Comparison of ENCODE assay signal across 2 cellular contexts in the genomic region with DNA sequence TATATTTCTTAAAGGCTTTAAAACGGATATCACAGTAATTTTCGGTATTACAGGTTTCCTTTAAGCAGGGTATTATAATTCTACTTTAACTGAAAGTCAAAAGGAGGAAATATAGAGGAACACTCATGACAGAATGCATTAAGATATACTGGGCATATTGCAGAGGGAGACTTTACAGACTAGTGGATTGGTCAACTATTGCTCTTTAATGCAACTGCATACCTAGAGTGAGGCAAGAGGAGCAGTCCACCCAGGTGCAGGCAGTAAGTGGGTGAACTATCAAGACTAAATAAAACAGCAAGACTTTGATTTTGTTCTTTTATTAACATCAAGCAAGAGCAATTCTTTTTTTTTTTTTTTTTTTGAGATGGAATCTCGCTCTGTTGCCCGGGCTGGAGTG.
TF ChIP-seq lines count a peak whose summit lies in the region.

No MANE protein-coding gene starts in this region.

TF ChIP-seq in HEK293, 187 proteins besides CTCF, POLR2A, EP300 and RAD21 (continued from another document):
- TF ChIP-seq PRDM10 (tag by site-specific recombination; IDR thresholded peaks at IDR 0.05), result peak; percentile 85
- TF ChIP-seq ZNF843 (tag by site-specific recombination; IDR thresholded peaks at IDR 0.05), result no peak
- no peak for TF ChIP-seq ZNF600 (tag by site-specific recombination; IDR thresholded peaks at IDR 0.05)
TF ChIP-seq in HEK293: peak in this region for 1.

TF ChIP-seq in GM12878, 131 proteins besides CTCF, POLR2A, EP300 and RAD21:
- TF ChIP-seq, protein P1, sequence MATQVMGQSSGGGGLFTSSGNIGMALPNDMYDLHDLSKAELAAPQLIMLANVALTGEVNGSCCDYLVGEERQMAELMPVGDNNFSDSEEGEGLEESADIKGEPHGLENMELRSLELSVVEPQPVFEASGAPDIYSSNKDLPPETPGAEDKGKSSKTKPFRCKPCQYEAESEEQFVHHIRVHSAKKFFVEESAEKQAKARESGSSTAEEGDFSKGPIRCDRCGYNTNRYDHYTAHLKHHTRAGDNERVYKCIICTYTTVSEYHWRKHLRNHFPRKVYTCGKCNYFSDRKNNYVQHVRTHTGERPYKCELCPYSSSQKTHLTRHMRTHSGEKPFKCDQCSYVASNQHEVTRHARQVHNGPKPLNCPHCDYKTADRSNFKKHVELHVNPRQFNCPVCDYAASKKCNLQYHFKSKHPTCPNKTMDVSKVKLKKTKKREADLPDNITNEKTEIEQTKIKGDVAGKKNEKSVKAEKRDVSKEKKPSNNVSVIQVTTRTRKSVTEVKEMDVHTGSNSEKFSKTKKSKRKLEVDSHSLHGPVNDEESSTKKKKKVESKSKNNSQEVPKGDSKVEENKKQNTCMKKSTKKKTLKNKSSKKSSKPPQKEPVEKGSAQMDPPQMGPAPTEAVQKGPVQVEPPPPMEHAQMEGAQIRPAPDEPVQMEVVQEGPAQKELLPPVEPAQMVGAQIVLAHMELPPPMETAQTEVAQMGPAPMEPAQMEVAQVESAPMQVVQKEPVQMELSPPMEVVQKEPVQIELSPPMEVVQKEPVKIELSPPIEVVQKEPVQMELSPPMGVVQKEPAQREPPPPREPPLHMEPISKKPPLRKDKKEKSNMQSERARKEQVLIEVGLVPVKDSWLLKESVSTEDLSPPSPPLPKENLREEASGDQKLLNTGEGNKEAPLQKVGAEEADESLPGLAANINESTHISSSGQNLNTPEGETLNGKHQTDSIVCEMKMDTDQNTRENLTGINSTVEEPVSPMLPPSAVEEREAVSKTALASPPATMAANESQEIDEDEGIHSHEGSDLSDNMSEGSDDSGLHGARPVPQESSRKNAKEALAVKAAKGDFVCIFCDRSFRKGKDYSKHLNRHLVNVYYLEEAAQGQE (IDR thresholded peaks at IDR 0.05; ENCODE audit: low read depth, low read length), result no peak
- TF ChIP-seq SMC3 (IDR thresholded peaks at IDR 0.05; ENCODE audit: borderline replicate concordance, low read length) (no peak), ZNF622 (IDR thresholded peaks at IDR 0.05) (no peak), TCF12 (IDR thresholded peaks at IDR 0.05; ENCODE audit: low read depth, low read length) (no peak), E4F1 (IDR thresholded peaks at IDR 0.05; ENCODE audit: borderline replicate concordance, partially characterized antibody) (no peak), HDAC6 (IDR thresholded peaks at IDR 0.05; ENCODE audit: unreplicated experiment) (no peak), KAT2A (conservative IDR thresholded peaks at IDR 0.05; ENCODE audit: control insufficient read depth, low read depth, low read length) (no peak), RFX5 (IDR thresholded peaks at IDR 0.05; ENCODE audit: low read depth, low read length) (no peak), BMI1 (IDR thresholded peaks at IDR 0.05; ENCODE audit: borderline replicate concordance) (no peak), EZH2 (IDR thresholded peaks at IDR 0.05; ENCODE audit: borderline replicate concordance, control insufficient read depth, low read depth, low read length) (no peak), SMARCA5 (IDR thresholded peaks at IDR 0.05) (no peak), MYB (IDR thresholded peaks at IDR 0.05; ENCODE audit: borderline replicate concordance, low read depth, low read length) (no peak), CBX3 (IDR thresholded peaks at IDR 0.05; ENCODE audit: borderline replicate concordance, low read depth) (no peak), NR2C1 (IDR thresholded peaks at IDR 0.05) (no peak), RAD51 (IDR thresholded peaks at IDR 0.05) (no peak)
- TF ChIP-seq, protein P2, sequence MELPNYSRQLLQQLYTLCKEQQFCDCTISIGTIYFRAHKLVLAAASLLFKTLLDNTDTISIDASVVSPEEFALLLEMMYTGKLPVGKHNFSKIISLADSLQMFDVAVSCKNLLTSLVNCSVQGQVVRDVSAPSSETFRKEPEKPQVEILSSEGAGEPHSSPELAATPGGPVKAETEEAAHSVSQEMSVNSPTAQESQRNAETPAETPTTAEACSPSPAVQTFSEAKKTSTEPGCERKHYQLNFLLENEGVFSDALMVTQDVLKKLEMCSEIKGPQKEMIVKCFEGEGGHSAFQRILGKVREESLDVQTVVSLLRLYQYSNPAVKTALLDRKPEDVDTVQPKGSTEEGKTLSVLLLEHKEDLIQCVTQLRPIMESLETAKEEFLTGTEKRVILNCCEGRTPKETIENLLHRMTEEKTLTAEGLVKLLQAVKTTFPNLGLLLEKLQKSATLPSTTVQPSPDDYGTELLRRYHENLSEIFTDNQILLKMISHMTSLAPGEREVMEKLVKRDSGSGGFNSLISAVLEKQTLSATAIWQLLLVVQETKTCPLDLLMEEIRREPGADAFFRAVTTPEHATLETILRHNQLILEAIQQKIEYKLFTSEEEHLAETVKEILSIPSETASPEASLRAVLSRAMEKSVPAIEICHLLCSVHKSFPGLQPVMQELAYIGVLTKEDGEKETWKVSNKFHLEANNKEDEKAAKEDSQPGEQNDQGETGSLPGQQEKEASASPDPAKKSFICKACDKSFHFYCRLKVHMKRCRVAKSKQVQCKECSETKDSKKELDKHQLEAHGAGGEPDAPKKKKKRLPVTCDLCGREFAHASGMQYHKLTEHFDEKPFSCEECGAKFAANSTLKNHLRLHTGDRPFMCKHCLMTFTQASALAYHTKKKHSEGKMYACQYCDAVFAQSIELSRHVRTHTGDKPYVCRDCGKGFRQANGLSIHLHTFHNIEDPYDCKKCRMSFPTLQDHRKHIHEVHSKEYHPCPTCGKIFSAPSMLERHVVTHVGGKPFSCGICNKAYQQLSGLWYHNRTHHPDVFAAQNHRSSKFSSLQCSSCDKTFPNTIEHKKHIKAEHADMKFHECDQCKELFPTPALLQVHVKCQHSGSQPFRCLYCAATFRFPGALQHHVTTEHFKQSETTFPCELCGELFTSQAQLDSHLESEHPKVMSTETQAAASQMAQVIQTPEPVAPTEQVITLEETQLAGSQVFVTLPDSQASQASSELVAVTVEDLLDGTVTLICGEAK (IDR thresholded peaks at IDR 0.05; ENCODE audit: borderline replicate concordance), result no peak
- TF ChIP-seq, protein P3, sequence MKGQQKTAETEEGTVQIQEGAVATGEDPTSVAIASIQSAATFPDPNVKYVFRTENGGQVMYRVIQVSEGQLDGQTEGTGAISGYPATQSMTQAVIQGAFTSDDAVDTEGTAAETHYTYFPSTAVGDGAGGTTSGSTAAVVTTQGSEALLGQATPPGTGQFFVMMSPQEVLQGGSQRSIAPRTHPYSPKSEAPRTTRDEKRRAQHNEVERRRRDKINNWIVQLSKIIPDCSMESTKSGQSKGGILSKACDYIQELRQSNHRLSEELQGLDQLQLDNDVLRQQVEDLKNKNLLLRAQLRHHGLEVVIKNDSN (IDR thresholded peaks at IDR 0.05; ENCODE audit: borderline replicate concordance, extremely low read length, insufficient read depth, low read depth, low read length), result no peak
- TF ChIP-seq, protein P4, sequence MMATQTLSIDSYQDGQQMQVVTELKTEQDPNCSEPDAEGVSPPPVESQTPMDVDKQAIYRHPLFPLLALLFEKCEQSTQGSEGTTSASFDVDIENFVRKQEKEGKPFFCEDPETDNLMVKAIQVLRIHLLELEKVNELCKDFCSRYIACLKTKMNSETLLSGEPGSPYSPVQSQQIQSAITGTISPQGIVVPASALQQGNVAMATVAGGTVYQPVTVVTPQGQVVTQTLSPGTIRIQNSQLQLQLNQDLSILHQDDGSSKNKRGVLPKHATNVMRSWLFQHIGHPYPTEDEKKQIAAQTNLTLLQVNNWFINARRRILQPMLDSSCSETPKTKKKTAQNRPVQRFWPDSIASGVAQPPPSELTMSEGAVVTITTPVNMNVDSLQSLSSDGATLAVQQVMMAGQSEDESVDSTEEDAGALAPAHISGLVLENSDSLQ (IDR thresholded peaks at IDR 0.05), result no peak
